ENCODE assay signal across 1 cellular context in genomic region chr1:45687753-45688737, GRCh38.
TF ChIP-seq lines count a peak whose summit lies in the region.

Gene TMEM69 (plus strand): TSS chr1:45688181. CDS start chr1:45691069, 2,888 bp downstream.

TF ChIP-seq in GM12878, 131 proteins besides CTCF, POLR2A, EP300 and RAD21 (continued from another document and continues in another):
- TF ChIP-seq ZNF592 (IDR thresholded peaks at IDR 0.05) (peak; percentile 67; the same call in 1 of the 2 replicates), SUZ12 (IDR thresholded peaks at IDR 0.05; ENCODE audit: unreplicated experiment) (no peak), HCFC1 (IDR thresholded peaks at IDR 0.05; ENCODE audit: low read length) (peak; percentile 79), MXI1 (IDR thresholded peaks at IDR 0.05; ENCODE audit: low read depth, low read length) (peak; percentile 84), NBN (IDR thresholded peaks at IDR 0.05) (peak; percentile 91; the same call in 1 of the 2 replicates), FOXK2 (IDR thresholded peaks at IDR 0.05) (no peak), SREBF1 (IDR thresholded peaks at IDR 0.05; ENCODE audit: low read length) (peak; percentile 58; the same call in 1 of the 2 replicates), MTA3 (IDR thresholded peaks at IDR 0.05; ENCODE audit: borderline replicate concordance, low read length) (peak; percentile 93; the same call in 1 of the 2 replicates), BMI1 (IDR thresholded peaks at IDR 0.05; ENCODE audit: borderline replicate concordance) (no peak), SPI1 (IDR thresholded peaks at IDR 0.05; ENCODE audit: borderline replicate concordance, insufficient read depth, low read depth, low read length) (no peak), YBX1 (IDR thresholded peaks at IDR 0.05) (no peak), FOXM1 (IDR thresholded peaks at IDR 0.05; ENCODE audit: low read depth, low read length) (peak; percentile 69), RELA (IDR thresholded peaks at IDR 0.05; ENCODE audit: borderline replicate concordance, partially characterized antibody) (peak; percentile 49), E2F8 (IDR thresholded peaks at IDR 0.05; ENCODE audit: low read depth, partially characterized antibody) (peak; percentile 93), PAX8 (IDR thresholded peaks at IDR 0.05) (no peak), JUND (IDR thresholded peaks at IDR 0.05; ENCODE audit: low read depth, low read length) (no peak), NRF1 (conservative IDR thresholded peaks at IDR 0.05; ENCODE audit: low read depth, low read length) (no peak), GABPA (IDR thresholded peaks at IDR 0.05; ENCODE audit: low read depth) (peak; percentile 99), MYC (IDR thresholded peaks at IDR 0.05; ENCODE audit: insufficient read depth, insufficient read length, insufficient replicate concordance, low read length, severe bottlenecking) (peak; percentile 68), NFIC (IDR thresholded peaks at IDR 0.05; ENCODE audit: low read depth, low read length) (peak; percentile 65), ATF7 (IDR thresholded peaks at IDR 0.05; ENCODE audit: low read depth) (peak; percentile 43), USF1 (IDR thresholded peaks at IDR 0.05; ENCODE audit: borderline replicate concordance, extremely low read length, insufficient read depth, low read depth, low read length) (no peak), ZZZ3 (IDR thresholded peaks at IDR 0.05; ENCODE audit: control insufficient read depth, insufficient read length, low read depth) (no peak), RFX5 (IDR thresholded peaks at IDR 0.05; ENCODE audit: low read depth, low read length) (no peak), ATF3 (IDR thresholded peaks at IDR 0.05; ENCODE audit: borderline replicate concordance, extremely low read depth, low read depth, low read length) (no peak), E4F1 (IDR thresholded peaks at IDR 0.05; ENCODE audit: borderline replicate concordance, partially characterized antibody) (peak; percentile 72), IKZF1 (conservative IDR thresholded peaks at IDR 0.05) (peak; percentile 90), POLR2AphosphoS2 (IDR thresholded peaks at IDR 0.05; ENCODE audit: low read depth, low read length) (peak; percentile 79), EGR1 (IDR thresholded peaks at IDR 0.05; ENCODE audit: borderline replicate concordance in 1 of 2, low read depth in 2 of 2, low read length in 2 of 2) (no peak), HDAC2 (IDR thresholded peaks at IDR 0.05) (no peak), NFYA (IDR thresholded peaks at IDR 0.05; ENCODE audit: borderline replicate concordance, low read depth, low read length) (no peak), CBFB (IDR thresholded peaks at IDR 0.05; ENCODE audit: low read depth) (peak; percentile 78), TARDBP (IDR thresholded peaks at IDR 0.05; ENCODE audit: borderline replicate concordance) (0 out of 2 replicates have a peak, but pooled peaks have one; percentile 49), USF2 (IDR thresholded peaks at IDR 0.05; ENCODE audit: borderline replicate concordance, low read depth, low read length) (no peak), RUNX3 (IDR thresholded peaks at IDR 0.05; ENCODE audit: low read length) (peak; percentile 76), TCF7 (IDR thresholded peaks at IDR 0.05; ENCODE audit: borderline replicate concordance) (peak; percentile 45; the same call in 1 of the 2 replicates), ETV6 (conservative IDR thresholded peaks at IDR 0.05 in 1 of 2, IDR thresholded peaks at IDR 0.05 in 1 of 2; ENCODE audit: borderline replicate concordance in 1 of 2, low read depth in 1 of 2) (peak in 1 of 2 experiments; percentile 62; a peak in 2 of 4 replicates), MTA2 (IDR thresholded peaks at IDR 0.05; ENCODE audit: low read depth) (no peak; the same call in 1 of the 2 replicates), ZNF24 (IDR thresholded peaks at IDR 0.05) (0 out of 2 replicates have a peak, but pooled peaks have one; percentile 47), BCL11A (IDR thresholded peaks at IDR 0.05; ENCODE audit: low read depth, low read length) (no peak), TCF3 (IDR thresholded peaks at IDR 0.05; ENCODE audit: borderline replicate concordance, insufficient read depth, low read depth, low read length) (no peak), ELK1 (IDR thresholded peaks at IDR 0.05; ENCODE audit: low read depth, low read length) (peak; percentile 70; the same call in 1 of the 2 replicates), DPF2 (IDR thresholded peaks at IDR 0.05) (0 out of 2 replicates have a peak, but pooled peaks have one; percentile 25), SMC3 (IDR thresholded peaks at IDR 0.05; ENCODE audit: borderline replicate concordance, low read length) (no peak), RAD51 (IDR thresholded peaks at IDR 0.05) (peak; percentile 51; the same call in 1 of the 2 replicates), ATF2 (IDR thresholded peaks at IDR 0.05; ENCODE audit: low read length) (peak; percentile 65; the same call in 1 of the 2 replicates), SP1 (IDR thresholded peaks at IDR 0.05; ENCODE audit: low read depth, low read length) (peak; percentile 68), ZBTB11 (CRISPR knock-in tag; IDR thresholded peaks at IDR 0.05) (peak; percentile 92), SMAD5 (IDR thresholded peaks at IDR 0.05; ENCODE audit: low read depth) (peak; percentile 21; the same call in 1 of the 2 replicates), FOS (IDR thresholded peaks at IDR 0.05; ENCODE audit: borderline replicate concordance, extremely low read depth, insufficient read length) (no peak)
